27 cellular contexts compared by ENCODE assay signal in the genomic region with DNA sequence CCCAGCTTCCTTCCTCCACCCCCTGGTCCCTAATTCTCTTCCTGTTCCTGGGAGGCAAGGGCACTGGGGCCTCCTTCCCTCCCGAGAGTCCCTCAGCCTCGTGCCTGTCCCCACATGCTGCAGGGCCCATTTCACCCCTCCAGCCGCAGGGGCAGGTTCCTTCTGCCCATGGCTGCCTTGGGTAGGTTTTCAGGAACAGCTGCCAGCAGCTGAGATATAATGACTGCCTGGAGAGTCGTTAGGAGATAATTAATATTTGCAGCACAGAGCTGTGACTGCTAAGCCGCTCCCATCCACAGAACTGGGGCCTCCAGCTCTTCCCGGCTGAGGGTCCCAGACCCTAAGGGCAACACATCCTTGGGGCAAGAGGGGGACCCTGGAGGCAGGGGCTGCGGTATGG.
A peak's percentile ranks its signal among the peaks of the same experiment; 100 is the strongest.
DNase-seq lines count a peak whose midpoint lies in the region; ATAC-seq and TF ChIP-seq lines count a peak whose summit lies in the region.
"Had no signal": no experiment of that assay in that cellular context is flagged by ENCODE, and none has a peak within 500 bp of the region (broad histone marks: within the 10 kb centered on the region; RNA-seq: fewer than 3 reads in every experiment).

No MANE protein-coding gene starts in this region.

- no peak overlapping the region for H3K27ac ChIP-seq in SJCRH30
- H3K27ac ChIP-seq in upper lobe of right lung, result no peak overlapping the region
- H3K27ac ChIP-seq: adrenal gland, BLaER1, gastrocnemius medialis, right lobe of liver had no signal

- TF ChIP-seq CTCF in upper lobe of right lung (IDR thresholded peaks at IDR 0.05), result no peak

- ATAC-seq in upper lobe of right lung (no peak), GM21528 (IDR thresholded peaks at IDR 0.05; ENCODE audit: low FRiP score, unreplicated experiment) (no peak)
- ATAC-seq: gastrocnemius medialis, GM12878, HCT116, HepG2, left colon, right lobe of liver, WTC11 had no signal

- H3K36me3 ChIP-seq in SJCRH30 (no peaks in the 10 kb centered on the region), upper lobe of right lung (no peaks in the 10 kb centered on the region)
- H3K36me3 ChIP-seq: adrenal gland, BLaER1, gastrocnemius medialis, right lobe of liver had no signal

- H3K4me1 ChIP-seq in SJCRH30 (no peaks in the 10 kb centered on the region), upper lobe of right lung (no peaks in the 10 kb centered on the region)
- H3K4me1 ChIP-seq: adrenal gland, BLaER1, Caco-2, gastrocnemius medialis, right lobe of liver had no signal

- DNase-seq in COR-L47 (lab: John Stamatoyannopoulos, UW), result peak; percentile 74
- peak; percentile 72 for DNase-seq in NCI-H1105 (lab: John Stamatoyannopoulos, UW)
- DNase-seq in NCI-H2171 treated with DMSO at 0.1 percent for 48 hours (lab: John Stamatoyannopoulos, UW), result peak; percentile 93
- DNase-seq in SJCRH30, result peak; percentile 38 to 60
- DNase-seq in NCI-H226, result no peak
- DNase-seq in upper lobe of right lung, result no peak
- no peak for DNase-seq in medulla oblongata (ENCODE audit: extremely low spot score)
- DNase-seq: activated CD4-positive, alpha-beta T cell treated with anti-CD3 and anti-CD28 coated beads, Interleukin-2, amount 10 ng/mL, durations not matched to agents 7 days and 5 days; activated naive CD4-positive, alpha-beta T cell treated with anti-CD3 and anti-CD28 coated beads for 36 hours; adrenal gland; Caco-2; cerebellar nuclear complex; gastrocnemius medialis; immature natural killer cell; Karpas-422; left colon; NK-92 treated with Interleukin-12 subunit alpha and Interleukin-12 subunit beta, amount 100 ng/mL, for 24 hours; right lobe of liver; Right ventricle myocardium superior; stimulated activated CD4-positive, alpha-beta T cell treated with anti-CD3 and anti-CD28 coated beads, Interleukin-12 subunit alpha, Interleukin-12 subunit beta, amount 100 ng/mL, for 4 hours; stimulated activated CD4-positive, alpha-beta T cell treated with anti-CD3 and anti-CD28 coated beads, Interleukin-4, amount 100 ng/mL, for 1 hour had no signal

- H3K27me3 ChIP-seq in SJCRH30 (peaks cover 7% of the 10 kb centered on the region; the same call in 1 of the 2 replicates), upper lobe of right lung (peaks cover 6% of the 10 kb centered on the region)
- H3K27me3 ChIP-seq: adrenal gland, BLaER1, right lobe of liver had no signal

- no peaks in the 10 kb centered on the region for H3K9me3 ChIP-seq in SJCRH30 (replicated peaks)
- no peaks in the 10 kb centered on the region for H3K9me3 ChIP-seq in upper lobe of right lung
- H3K9me3 ChIP-seq: adrenal gland, BLaER1, Caco-2, gastrocnemius medialis, right lobe of liver had no signal

- H3K4me3 ChIP-seq in SJCRH30 (no peak overlapping the region), upper lobe of right lung (no peak overlapping the region)
- H3K4me3 ChIP-seq: adrenal gland, BLaER1, gastrocnemius medialis, GM12878, right lobe of liver had no signal

- intact Hi-C loops in upper lobe of right lung (cut with DNase I), result no loop called here

Comparison
In these comparisons a context has a peak if more than half of its experiments do, and no peak if none do; other contexts are left out.
1. DNase-seq: peak in COR-L47 (single experiment), NCI-H1105 (single experiment), NCI-H2171 treated with DMSO at 0.1 percent for 48 hours (single experiment) and SJCRH30 (2 of 2); none in NCI-H226 (single experiment), upper lobe of right lung (single experiment) and medulla oblongata (single experiment).